18 cellular contexts compared by ENCODE assay signal in the genomic region with DNA sequence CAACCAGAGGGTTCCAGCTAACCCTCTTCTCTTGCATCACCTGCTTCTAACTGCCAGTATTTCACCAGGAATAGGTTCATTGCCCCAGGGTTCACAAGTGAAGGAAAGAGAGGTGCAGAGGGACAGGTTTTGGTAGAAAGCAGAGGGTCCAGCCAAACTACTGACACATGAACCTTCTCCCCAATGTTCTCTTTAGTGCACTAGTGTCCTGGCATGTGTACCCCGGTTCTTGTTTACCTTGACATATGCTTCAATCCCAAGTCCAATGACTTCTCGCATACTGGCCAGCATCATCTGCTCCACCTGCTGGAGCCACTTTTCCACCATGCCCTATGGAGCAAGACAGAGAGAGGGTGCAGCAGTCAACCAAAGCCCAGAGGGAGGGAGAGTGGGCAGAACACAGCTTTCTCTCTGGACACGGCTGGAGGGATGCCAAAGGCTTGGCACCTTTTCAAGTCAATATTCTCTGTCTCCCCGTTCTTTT.
"Had no signal": no experiment of that assay in that cellular context is flagged by ENCODE, and none has a peak within 500 bp of the region (broad histone marks: within the 10 kb centered on the region; RNA-seq: fewer than 3 reads in every experiment).

No MANE protein-coding gene starts in this region.

- H3K27ac ChIP-seq: breast epithelium, esophagus squamous epithelium, spleen had no signal

- DNase-seq: activated CD4-positive, alpha-beta memory T cell treated with anti-CD3 and anti-CD28 coated beads, Interleukin-2, amount 10 ng/mL, durations not matched to agents 7 days and 5 days; activated CD4-positive, alpha-beta T cell treated with anti-CD3 and anti-CD28 coated beads for 1 hour; activated gamma-delta T cell; activated naive CD8-positive, alpha-beta T cell treated with anti-CD3 and anti-CD28 coated beads, Interleukin-2, amount 10 ng/mL, durations not matched to agents 7 days and 5 days; activated T-cell treated with anti-CD3 and anti-CD28 coated beads, Interleukin-2, amount 50 U/mL, for 48 hours; anterior cingulate cortex; esophagus squamous epithelium; foreskin fibroblast; immature natural killer cell; left colon; mammary epithelial cell; naive thymus-derived CD4-positive, alpha-beta T cell; retina; spleen; stimulated activated CD4-positive, alpha-beta T cell treated with anti-CD3 and anti-CD28 coated beads, Interleukin-1b, Interleukin-23, amount 100 ng/mL, for 48 hours; stimulated activated naive CD4-positive, alpha-beta T cell; T-helper 9 cell had no signal

- H3K36me3 ChIP-seq: breast epithelium, esophagus squamous epithelium, spleen had no signal

- H3K4me1 ChIP-seq: breast epithelium, esophagus squamous epithelium, spleen had no signal

- H3K27me3 ChIP-seq: breast epithelium had no signal

- H3K4me3 ChIP-seq: breast epithelium, esophagus squamous epithelium, spleen had no signal

- H3K9me3 ChIP-seq: breast epithelium, esophagus squamous epithelium had no signal
